21 cellular contexts compared by ENCODE assay signal in genomic region chr1:44060830-44061267, GRCh38. TPM values are rescaled to one million over a fixed set of nuclear protein-coding genes. Genes with fewer than 3 reads are reported as not detected.
DNase-seq lines count a peak whose midpoint lies in the region; ATAC-seq and TF ChIP-seq lines count a peak whose summit lies in the region.
"Had no signal": no experiment of that assay in that cellular context is flagged by ENCODE, and none has a peak within 500 bp of the region (broad histone marks: within the 10 kb centered on the region; RNA-seq: fewer than 3 reads in every experiment).

No MANE protein-coding gene starts in this region.

- POLR2A ChIA-PET in HEK293 (lab: Yijun Ruan, JAX), result no interaction called here

- CTCF ChIA-PET in HEK293 (lab: Yijun Ruan, JAX), result interaction anchor here (1.8 to 2.4 kb wide), 2 partner anchors 12 to 15 kb away, joined by 6 to 10 read pairs; no protein-coding TSS in a partner anchor

- no peaks in the 10 kb centered on the region for H3K27me3 ChIP-seq in RWPE2 (ENCODE audit: insufficient read depth, poor library complexity, severe bottlenecking)
- no peaks in the 10 kb centered on the region for H3K27me3 ChIP-seq in right lobe of liver

- TF ChIP-seq CTCF in HEK293 (tag by site-specific recombination; IDR thresholded peaks at IDR 0.05) (no peak), RWPE2 (IDR thresholded peaks at IDR 0.05; ENCODE audit: poor library complexity, severe bottlenecking) (no peak), right lobe of liver (IDR thresholded peaks at IDR 0.05) (no peak)

- TF ChIP-seq POLR2A in right lobe of liver (IDR thresholded peaks at IDR 0.05), result no peak

- in situ Hi-C loops in KBM-7 (cut with MboI; ENCODE audit: low pct_unique_long_range_greater_than_20kb, low sequenced_read_pairs), result no loop called here

- H3K4me3 ChIP-seq in HEK293 (ENCODE audit: low read depth, low read length) (no peak overlapping the region), RWPE2 (ENCODE audit: severe bottlenecking) (no peak overlapping the region), right lobe of liver (peak overlapping the region in 1 of 3 donors; percentile 2)
- H3K4me3 ChIP-seq: K562 had no signal

- 23% methylated on average over 4 of the region's 4 CpGs for WGBS in right lobe of liver (ENCODE audit: insufficient coverage, low coverage, low lambda C conversion rate, missing lambda C conversion rate)

- H3K36me3 ChIP-seq in HEK293 (ENCODE audit: control insufficient read depth in 2 of 2, insufficient read depth in 1 of 2, low read length in 2 of 2), result no peaks in the 10 kb centered on the region
- no peaks in the 10 kb centered on the region for H3K36me3 ChIP-seq in RWPE2 (ENCODE audit: low read depth)
- H3K36me3 ChIP-seq in right lobe of liver, result no peaks in the 10 kb centered on the region

- ATAC-seq in RWPE2 (ENCODE audit: low read depth), result peak; percentile 59; the same call in 2 of the 3 replicates
- peak; percentile 45 for ATAC-seq in left colon
- peak; percentile 91 to 92 (median 91) for ATAC-seq in right lobe of liver
- ATAC-seq: K562, PC-3 had no signal

- H3K9me3 ChIP-seq in HEK293 (ENCODE audit: control insufficient read depth, insufficient read depth, low read depth, low read length), result no peaks in the 10 kb centered on the region
- no peaks in the 10 kb centered on the region for H3K9me3 ChIP-seq in RWPE2 (ENCODE audit: severe bottlenecking)
- H3K9me3 ChIP-seq in right lobe of liver, result no peaks in the 10 kb centered on the region

- DNase-seq in RWPE2 (ENCODE audit: low spot score) (no peak), left colon (no peak), right lobe of liver (peak in 1 of 3 donors; percentile 69), SHP77 (lab: John Stamatoyannopoulos, UW) (no peak), KG1 (lab: John Stamatoyannopoulos, UW) (no peak), KBM-7 (no peak)
- DNase-seq in activated naive CD4-positive, alpha-beta T cell treated with anti-CD3 and anti-CD28 coated beads, Interleukin-2, amount 50 U/mL, for 16 hours, result no peak
- DNase-seq: NCI-H1048; NCI-H1417; NCI-H1694; NCI-H2029 treated with DMSO at 0.1 percent for 48 hours; NCI-H446 treated with DMSO at 0.1 percent for 48 hours; NCI-H526; NCI-H82; NK-92 treated with Interleukin-12 subunit alpha and Interleukin-12 subunit beta, amount 100 ng/mL, for 24 hours; PC-3; SHP77 treated with DMSO at 0.1 percent for 48 hours had no signal

- H3K27ac ChIP-seq in HEK293 (ENCODE audit: extremely low read depth, low read depth, low read length) (no peak overlapping the region), RWPE2 (ENCODE audit: poor library complexity, severe bottlenecking) (no peak overlapping the region), right lobe of liver (peak overlapping the region in 1 of 3 donors; percentile 55)

- H3K4me1 ChIP-seq in HEK293 (ENCODE audit: control insufficient read depth, insufficient read depth, low read length) (no peaks in the 10 kb centered on the region), RWPE2 (ENCODE audit: insufficient read depth, poor library complexity, severe bottlenecking) (peaks cover 23% of the 10 kb centered on the region), right lobe of liver (peaks cover 0 to 27% (median 2%) of the 10 kb centered on the region in 4 donors)

- intact Hi-C loops in left colon (cut with DNase I, micrococcal nuclease), result no loop called here
- intact Hi-C loops in right lobe of liver (cut with DNase I), result no loop called here

TF ChIP-seq in HEK293, 187 proteins besides CTCF, POLR2A, EP300 and RAD21:
- no peak for TF ChIP-seq HIC1 (tag by site-specific recombination; IDR thresholded peaks at IDR 0.05)
- TF ChIP-seq SCRT1 (tag by site-specific recombination; IDR thresholded peaks at IDR 0.05; ENCODE audit: borderline replicate concordance), result 0 out of 2 replicates have a peak, but pooled peaks have one; percentile 27
- TF ChIP-seq SCRT2 (tag by site-specific recombination; IDR thresholded peaks at IDR 0.05), result peak; percentile 80

RNA-seq across cellular contexts. Expression of gene SLC6A9, which starts 29.6 kb away (rescaled TPM):
- total RNA-seq in left colon, result 10 to 100 TPM; 35.3 to 42.3 TPM
- total RNA-seq in right lobe of liver, result 1 to 10 TPM in 4 of 6 experiments, under 1 TPM in 2; 0.78 to 2.2 (median 1.9) TPM

RNA-seq across cellular contexts. Expression of gene KLF17, which starts 57.8 kb away (rescaled TPM):
- total RNA-seq in left colon, result under 1 TPM in 1 of 2 donors, not detected in 1; 0.11 TPM
- not detected for total RNA-seq in right lobe of liver
- total RNA-seq: A172, HT-29, K562 had no signal

Comparison
In these comparisons a context has a peak if more than half of its experiments do, and no peak if none do; other contexts are left out.
1. RNA of gene SLC6A9, which starts 29.6 kb away (total RNA-seq): 35.3 to 42.3 TPM in left colon; 0.78 to 2.2 TPM in right lobe of liver; every median in the first group is over 10 times any median in the second.
2. Peak in every context shown above with its lines, with median percentiles within 50 percentile points of each other: ATAC-seq.